In the genomic region with DNA sequence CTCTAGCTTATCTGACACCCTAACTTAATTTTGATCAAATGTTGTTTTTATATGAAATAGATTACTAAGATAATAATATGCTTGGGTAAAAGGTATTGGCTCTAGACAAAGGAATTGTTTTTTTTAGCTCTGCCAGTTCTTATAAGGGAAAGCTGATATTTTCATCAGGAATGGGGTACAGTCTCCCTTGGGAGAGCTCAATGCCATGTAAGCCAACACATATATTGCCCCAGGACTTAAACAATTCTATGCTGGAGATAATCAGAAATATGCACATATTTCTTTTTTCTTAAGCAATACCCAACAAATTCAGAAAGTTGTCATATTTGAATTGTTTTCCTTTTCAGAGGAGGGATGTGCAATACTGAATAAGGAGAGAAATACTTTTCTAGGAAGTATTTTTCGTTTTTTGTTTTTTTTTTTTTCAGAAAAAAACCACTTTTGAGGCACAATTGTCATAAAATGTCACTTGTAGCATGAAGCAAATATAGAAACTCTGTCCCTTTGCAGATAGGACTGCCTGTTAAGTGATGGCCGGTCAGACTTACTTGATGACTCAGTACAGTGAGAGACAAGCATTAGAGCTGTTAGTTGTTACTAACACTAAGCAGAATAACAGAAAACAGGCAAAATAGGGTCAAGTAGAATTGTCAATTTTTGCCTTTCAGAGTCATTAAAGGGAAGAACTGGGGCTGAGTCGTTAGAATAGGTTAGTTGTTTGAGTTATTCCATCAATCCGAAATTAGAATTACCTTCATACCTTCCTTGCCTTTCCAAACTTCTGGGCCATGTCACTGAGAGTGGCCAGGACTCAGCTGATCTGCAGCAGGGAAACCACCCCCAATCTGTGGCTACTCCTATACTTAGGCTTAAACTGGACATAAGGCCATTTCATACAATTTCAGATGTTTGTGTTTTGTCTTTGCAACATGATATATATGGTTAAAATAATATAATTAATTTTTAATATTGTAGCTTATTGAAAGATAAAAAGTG, we compare ENCODE assay signal across 12 cellular contexts.
DNase-seq lines count a peak whose midpoint lies in the region; ATAC-seq and TF ChIP-seq lines count a peak whose summit lies in the region.
"Had no signal": no experiment of that assay in that cellular context is flagged by ENCODE, and none has a peak within 500 bp of the region (broad histone marks: within the 10 kb centered on the region; RNA-seq: fewer than 3 reads in every experiment).

No MANE protein-coding gene starts in this region.

- no peak for ATAC-seq in GM21515 (IDR thresholded peaks at IDR 0.05; ENCODE audit: unreplicated experiment)
- ATAC-seq: CD8-positive, alpha-beta T cell; naive thymus-derived CD8-positive, alpha-beta T cell had no signal

- H3K4me1 ChIP-seq in right atrium auricular region: peaks cover 0 to 43% of the 10 kb centered on the region in 2 donors
- H3K4me1 ChIP-seq in tibial artery: peaks cover 0 to 51% (median 43%) of the 10 kb centered on the region in 4 donors

- H3K4me3 ChIP-seq in right atrium auricular region (no peak overlapping the region), tibial artery (no peak overlapping the region)

- no peaks in the 10 kb centered on the region for H3K9me3 ChIP-seq in right atrium auricular region
- H3K9me3 ChIP-seq in tibial artery: no peaks in the 10 kb centered on the region

- peak overlapping the region; percentile 56 to 64 for H3K27ac ChIP-seq in right atrium auricular region
- peak overlapping the region; percentile 62 to 67 for H3K27ac ChIP-seq in tibial artery

- intact Hi-C loops in tibial artery (cut with DNase I; ENCODE audit: low total_unique reads): loop anchor here (5.0 kb wide), 1 partner anchor 175 kb away; no protein-coding TSS in a partner anchor

- DNase-seq in RKO (ENCODE audit: low spot score) (peak; percentile 45), dedifferentiated amniotic fluid mesenchymal stem cell (ENCODE audit: extremely low spot score) (peak; percentile 46), right atrium auricular region (ENCODE audit: low spot score) (no peak), tibial artery (no peak), globus pallidus (ENCODE audit: low spot score) (no peak), mesenteric fat pad (ENCODE audit: low spot score) (no peak)
- DNase-seq: CD8-positive, alpha-beta T cell; cortex of kidney; glutamatergic neuron; kidney; naive thymus-derived CD8-positive, alpha-beta T cell had no signal

- H3K36me3 ChIP-seq in right atrium auricular region (no peaks in the 10 kb centered on the region), tibial artery (no peaks in the 10 kb centered on the region)

- H3K27me3 ChIP-seq in right atrium auricular region (no peaks in the 10 kb centered on the region), tibial artery (no peaks in the 10 kb centered on the region)

- TF ChIP-seq CTCF in right atrium auricular region (IDR thresholded peaks at IDR 0.05) (no peak), tibial artery (IDR thresholded peaks at IDR 0.05) (no peak)

Comparison
In these comparisons a context has a peak if more than half of its experiments do, and no peak if none do; other contexts are left out.
1. DNase-seq: peak in RKO (single experiment) and dedifferentiated amniotic fluid mesenchymal stem cell (single experiment); none in right atrium auricular region (single experiment), tibial artery (0 of 2), globus pallidus (single experiment) and mesenteric fat pad (single experiment).